In genomic region chr2:184860744-184861143, GRCh38 we compare ENCODE assay signal across 19 cellular contexts.
A peak's percentile ranks its signal among the peaks of the same experiment; 100 is the strongest.
DNase-seq lines count a peak whose midpoint lies in the region; ATAC-seq and TF ChIP-seq lines count a peak whose summit lies in the region.
"Had no signal": no experiment of that assay in that cellular context is flagged by ENCODE, and none has a peak within 500 bp of the region (broad histone marks: within the 10 kb centered on the region; RNA-seq: fewer than 3 reads in every experiment).

No MANE protein-coding gene starts in this region.

- ATAC-seq in left ventricle myocardium superior (no peak), left cardiac atrium (no peak), body of pancreas (peak; percentile 6)
- ATAC-seq: CD8-positive, alpha-beta T cell had no signal

- H3K4me1 Mint-ChIP-seq in chondrocyte (ENCODE audit: low read depth) (no peaks in the 10 kb centered on the region), CD14-positive monocyte (no peaks in the 10 kb centered on the region)

- peaks cover 18% of the 10 kb centered on the region for H3K9me3 Mint-ChIP-seq in chondrocyte (ENCODE audit: low read depth)
- H3K9me3 Mint-ChIP-seq in CD14-positive monocyte, result peaks cover 15 to 30% (median 20%) of the 10 kb centered on the region in 7 donors

- 72 to 80% methylated on average over 1 to 2 of the region's 2 CpGs for WGBS in body of pancreas, 2 donors
- WGBS in sigmoid colon, 2 donors, result 92% methylated on average over 2 of the region's 2 CpGs

- H3K4me1 ChIP-seq in body of pancreas (no peaks in the 10 kb centered on the region), sigmoid colon (no peaks in the 10 kb centered on the region)
- H3K4me1 ChIP-seq: BE2C, BLaER1, Caco-2 had no signal

- TF ChIP-seq POLR2A in body of pancreas (IDR thresholded peaks at IDR 0.05), result no peak
- TF ChIP-seq POLR2A in sigmoid colon (IDR thresholded peaks at IDR 0.05), result no peak

- H3K4me3 ChIP-seq in body of pancreas (no peak overlapping the region), sigmoid colon (no peak overlapping the region)
- H3K4me3 ChIP-seq: BLaER1 had no signal

- H3K4me3 Mint-ChIP-seq in chondrocyte (ENCODE audit: unreplicated experiment), result no peak overlapping the region
- H3K4me3 Mint-ChIP-seq in CD14-positive monocyte, result no peak overlapping the region
- H3K4me3 Mint-ChIP-seq: CD4-positive, alpha-beta T cell; CD8-positive, alpha-beta T cell had no signal

- no peak overlapping the region for H3K27ac ChIP-seq in body of pancreas
- no peak overlapping the region for H3K27ac ChIP-seq in sigmoid colon
- H3K27ac ChIP-seq: BLaER1 had no signal

- peak; percentile 9 for DNase-seq in left ventricle myocardium superior
- DNase-seq in left cardiac atrium, result no peak
- no peak for DNase-seq in body of pancreas
- peak; percentile 53 for DNase-seq in chondrocyte (ENCODE audit: low spot score)
- DNase-seq in sigmoid colon, result peak; percentile 47
- DNase-seq in activated CD8-positive, alpha-beta memory T cell treated with anti-CD3 and anti-CD28 coated beads for 24 hours, result no peak
- no peak for DNase-seq in CD14-positive monocyte (ENCODE audit: low spot score)
- no peak for DNase-seq in NCI-H774 (lab: John Stamatoyannopoulos, UW)
- DNase-seq: 8988T; ACHN; BE2C; C1 segment of cervical spinal cord; Caco-2; Calu3; CD4-positive, alpha-beta T cell; CD8-positive, alpha-beta T cell; DMS79 treated with DMSO at 0.1 percent for 48 hours; GF-D8 had no signal

- H3K27me3 ChIP-seq in body of pancreas (no peaks in the 10 kb centered on the region), sigmoid colon (no peaks in the 10 kb centered on the region)
- H3K27me3 ChIP-seq: BE2C, BLaER1 had no signal

- H3K36me3 Mint-ChIP-seq in chondrocyte (ENCODE audit: low read depth) (no peaks in the 10 kb centered on the region), CD14-positive monocyte (peaks cover 0 to 3% of the 10 kb centered on the region in 2 donors)
- H3K36me3 Mint-ChIP-seq: CD8-positive, alpha-beta T cell had no signal

- intact Hi-C loops in left ventricle myocardium superior (cut with micrococcal nuclease), result no loop called here
- intact Hi-C loops in left cardiac atrium (cut with DNase I), result no loop called here
- intact Hi-C loops in body of pancreas (cut with DNase I), result no loop called here
- intact Hi-C loops in sigmoid colon (cut with DNase I), result no loop called here
- intact Hi-C loops in CD14-positive monocyte (cut with micrococcal nuclease), result no loop called here

- H3K27ac Mint-ChIP-seq in chondrocyte (ENCODE audit: unreplicated experiment) (no peak overlapping the region), CD14-positive monocyte (no peak overlapping the region)
- H3K27ac Mint-ChIP-seq: CD4-positive, alpha-beta T cell; CD8-positive, alpha-beta T cell had no signal

- H3K9me3 ChIP-seq in body of pancreas (peaks cover 0 to 14% (median 0%) of the 10 kb centered on the region in 3 donors), sigmoid colon (peaks cover 0 to 7% (median 2%) of the 10 kb centered on the region in 4 donors)
- H3K9me3 ChIP-seq: BE2C had no signal

- H3K36me3 ChIP-seq in body of pancreas (replicated peaks in 1 of 2; ENCODE audit: insufficient read depth in 1 of 2, low read depth in 2 of 2) (no peaks in the 10 kb centered on the region), sigmoid colon (no peaks in the 10 kb centered on the region)
- H3K36me3 ChIP-seq: BE2C, BLaER1 had no signal

- no peaks in the 10 kb centered on the region for H3K27me3 Mint-ChIP-seq in chondrocyte (ENCODE audit: low read depth)
- peaks cover 0 to 2% (median 0%) of the 10 kb centered on the region in 3 donors for H3K27me3 Mint-ChIP-seq in CD14-positive monocyte (ENCODE audit: low read depth in 3 of 3)
- H3K27me3 Mint-ChIP-seq: CD4-positive, alpha-beta T cell had no signal

- no peak for TF ChIP-seq EP300 in sigmoid colon (IDR thresholded peaks at IDR 0.05)

- TF ChIP-seq CTCF in body of pancreas (IDR thresholded peaks at IDR 0.05), result no peak
- no peak for TF ChIP-seq CTCF in chondrocyte (IDR thresholded peaks at IDR 0.05)
- no peak for TF ChIP-seq CTCF in sigmoid colon (IDR thresholded peaks at IDR 0.05)
- TF ChIP-seq CTCF in CD14-positive monocyte (IDR thresholded peaks at IDR 0.05), result no peak

Comparison
In these comparisons a context has a peak if more than half of its experiments do, and no peak if none do; other contexts are left out.
1. DNase-seq: peak in left ventricle myocardium superior (single experiment), chondrocyte (single experiment) and sigmoid colon (single experiment); none in left cardiac atrium (single experiment), body of pancreas (0 of 4), activated CD8-positive, alpha-beta memory T cell treated with anti-CD3 and anti-CD28 coated beads for 24 hours (single experiment), CD14-positive monocyte (single experiment) and NCI-H774 (single experiment).